Comparison of ENCODE assay signal across 10 cellular contexts in the genomic region with DNA sequence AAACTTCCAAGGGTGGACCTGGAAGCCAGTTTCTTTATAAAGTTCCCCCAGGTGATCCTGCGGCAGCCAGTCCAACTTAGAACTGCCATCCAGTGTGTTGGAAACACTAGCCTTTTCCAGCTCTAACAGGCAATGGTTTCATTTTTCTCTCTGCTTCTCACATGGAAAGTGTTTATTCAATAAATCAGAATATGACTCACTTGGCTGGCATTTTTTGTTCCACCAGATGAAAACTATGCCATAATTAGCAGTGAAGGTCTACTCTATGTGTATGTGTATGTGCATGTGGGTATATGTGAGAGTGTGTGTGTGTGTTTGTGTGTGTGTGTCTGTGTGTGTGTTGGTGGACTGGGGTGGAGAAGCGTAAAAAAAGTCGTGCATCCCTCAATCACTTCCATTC.
DNase-seq lines count a peak whose midpoint lies in the region; ATAC-seq, FAIRE-seq and TF ChIP-seq lines count a peak whose summit lies in the region.
"Had no signal": no experiment of that assay in that cellular context is flagged by ENCODE, and none has a peak within 500 bp of the region (broad histone marks: within the 10 kb centered on the region; RNA-seq: fewer than 3 reads in every experiment).

No MANE protein-coding gene starts in this region.

- no peaks in the 10 kb centered on the region for H3K9me1 ChIP-seq in keratinocyte (ENCODE audit: control insufficient read depth, extremely low read depth, insufficient read depth, low read length)

- dilution Hi-C loops in keratinocyte (cut with MboI; ENCODE audit: extremely low pct_ligation_motif_present, low sequenced_read_pairs) = no loop called here

- no peak for TF ChIP-seq CTCF in breast epithelium (IDR thresholded peaks at IDR 0.05)
- TF ChIP-seq CTCF in keratinocyte (optimal IDR thresholded peaks at IDR 0.05 in 1 of 3, IDR thresholded peaks at IDR 0.05 in 1 of 3, conservative IDR thresholded peaks at IDR 0.05 in 1 of 3; ENCODE audit: extremely low read depth in 1 of 3, insufficient read depth in 2 of 3, low read length in 3 of 3) = no peak

- H3K27me3 ChIP-seq in breast epithelium (no peaks in the 10 kb centered on the region), keratinocyte (ENCODE audit: control insufficient read depth, extremely low read depth, insufficient read depth, low read length) (no peaks in the 10 kb centered on the region)
- H3K27me3 ChIP-seq: neutrophil had no signal

- H3K9me3 ChIP-seq in breast epithelium (no peaks in the 10 kb centered on the region), keratinocyte (ENCODE audit: control insufficient read depth, low read depth, low read length) (no peaks in the 10 kb centered on the region)
- H3K9me3 ChIP-seq: neutrophil had no signal

- H4K20me1 ChIP-seq in keratinocyte (ENCODE audit: control insufficient read depth, extremely low read depth, insufficient read depth, low read length) = no peaks in the 10 kb centered on the region

- no peak overlapping the region for H3K4me3 Mint-ChIP-seq in activated CD4-positive, alpha-beta T cell treated with anti-CD3 and anti-CD28 coated beads for 36 hours
- H3K4me3 Mint-ChIP-seq: GM23338 had no signal

- H3K27ac ChIP-seq in breast epithelium (peak overlapping the region; percentile 5 to 22), keratinocyte (ENCODE audit: control insufficient read depth, insufficient read depth, low read length) (no peak overlapping the region)
- H3K27ac ChIP-seq: neutrophil had no signal

- no peak for TF ChIP-seq POLR2A in breast epithelium (IDR thresholded peaks at IDR 0.05)

- H3K36me3 Mint-ChIP-seq in activated CD4-positive, alpha-beta T cell treated with anti-CD3 and anti-CD28 coated beads for 36 hours (ENCODE audit: low read depth) = no peaks in the 10 kb centered on the region

- peaks cover 4% of the 10 kb centered on the region for H3K4me1 Mint-ChIP-seq in activated CD4-positive, alpha-beta T cell treated with anti-CD3 and anti-CD28 coated beads for 36 hours

- FAIRE-seq in keratinocyte (lab: Jason Lieb, UNC) (no peak), urothelium cell line (lab: Jason Lieb, UNC) (no peak)

- POLR2A ChIA-PET in activated CD4-positive, alpha-beta T cell treated with anti-CD3 and anti-CD28 coated beads for 36 hours (lab: Charles Lee) = no interaction called here

- peak overlapping the region; percentile 80 for H3K4me2 ChIP-seq in keratinocyte (ENCODE audit: control insufficient read depth, extremely low read depth, insufficient read depth, low read depth, low read length)
- H3K4me2 ChIP-seq: GM23338 had no signal

- CTCF ChIA-PET in activated CD4-positive, alpha-beta T cell treated with anti-CD3 and anti-CD28 coated beads for 36 hours (lab: Charles Lee) = no interaction called here

- no peaks in the 10 kb centered on the region for H3K9me3 Mint-ChIP-seq in activated CD4-positive, alpha-beta T cell treated with anti-CD3 and anti-CD28 coated beads for 36 hours (ENCODE audit: low read depth)
- H3K9me3 Mint-ChIP-seq: GM23338 had no signal

- no peak overlapping the region for H3K9ac ChIP-seq in keratinocyte (ENCODE audit: control insufficient read depth, extremely low read depth, insufficient read depth, low read length)

- no peak overlapping the region for H3K27ac Mint-ChIP-seq in activated CD4-positive, alpha-beta T cell treated with anti-CD3 and anti-CD28 coated beads for 36 hours
- H3K27ac Mint-ChIP-seq: GM23338 had no signal

- no peak for ATAC-seq in activated CD4-positive, alpha-beta T cell treated with anti-CD3 and anti-CD28 coated beads for 36 hours
- ATAC-seq: GM23338 had no signal

- DNase-seq in HPDE6-E6E7 (ENCODE audit: extremely low spot score) (peak; percentile 32), breast epithelium (ENCODE audit: low spot score in 2 of 2) (no peak), keratinocyte (ENCODE audit: low read depth, low spot score) (no peak), urothelium cell line (ENCODE audit: low spot score) (peak; percentile 26), SW 1271 (lab: John Stamatoyannopoulos, UW) (no peak), NCI-H2081 treated with DMSO at 0.1 percent for 48 hours (lab: John Stamatoyannopoulos, UW) (no peak)
- DNase-seq in activated CD4-positive, alpha-beta T cell treated with anti-CD3 and anti-CD28 coated beads for 36 hours = no peak
- DNase-seq: activated CD8-positive, alpha-beta memory T cell treated with anti-CD3 and anti-CD28 coated beads, Interleukin-2, amount 50 U/mL, for 48 hours had no signal

- peaks cover 4% of the 10 kb centered on the region for H3K27me3 Mint-ChIP-seq in activated CD4-positive, alpha-beta T cell treated with anti-CD3 and anti-CD28 coated beads for 36 hours

- H2AFZ ChIP-seq in keratinocyte (ENCODE audit: control insufficient read depth, low read length) = peak overlapping the region; percentile 66
- H2AFZ ChIP-seq: GM23338 had no signal

- no peaks in the 10 kb centered on the region for H3K36me3 ChIP-seq in breast epithelium
- no peaks in the 10 kb centered on the region for H3K36me3 ChIP-seq in keratinocyte (ENCODE audit: control insufficient read depth in 2 of 2, extremely low read depth in 1 of 2, insufficient read depth in 2 of 2, low read length in 2 of 2)
- H3K36me3 ChIP-seq: neutrophil had no signal

- no peaks in the 10 kb centered on the region for H3K79me2 ChIP-seq in keratinocyte (ENCODE audit: control insufficient read depth, insufficient read depth, low read length)

- intact Hi-C loops in breast epithelium (cut with DNase I; ENCODE audit: low total_unique reads) = no loop called here
- intact Hi-C loops in activated CD4-positive, alpha-beta T cell treated with anti-CD3 and anti-CD28 coated beads for 36 hours (cut with DNase I, micrococcal nuclease) = no loop called here

- H3K4me1 ChIP-seq in breast epithelium (peaks cover 0 to 3% of the 10 kb centered on the region in 2 donors), keratinocyte (ENCODE audit: control insufficient read depth, extremely low read depth, insufficient read depth, low read length) (peaks cover 16% of the 10 kb centered on the region)

- H3K4me3 ChIP-seq in breast epithelium = no peak overlapping the region
- peak overlapping the region in 1 of 3 experiments; percentile 34 for H3K4me3 ChIP-seq in keratinocyte (ENCODE audit: control insufficient read depth in 2 of 3, extremely low read depth in 1 of 3, insufficient read depth in 2 of 3, low read depth in 1 of 3, low read length in 3 of 3)
- H3K4me3 ChIP-seq: GM23338 had no signal

Comparison
In these comparisons a context has a peak if more than half of its experiments do, and no peak if none do; other contexts are left out.
1. DNase-seq: peak in HPDE6-E6E7 (single experiment) and urothelium cell line (single experiment); none in breast epithelium (0 of 2), keratinocyte (single experiment), activated CD4-positive, alpha-beta T cell treated with anti-CD3 and anti-CD28 coated beads for 36 hours (single experiment), SW 1271 (0 of 2) and NCI-H2081 treated with DMSO at 0.1 percent for 48 hours (single experiment).